Comparison of ENCODE assay signal across 12 cellular contexts in the genomic region with DNA sequence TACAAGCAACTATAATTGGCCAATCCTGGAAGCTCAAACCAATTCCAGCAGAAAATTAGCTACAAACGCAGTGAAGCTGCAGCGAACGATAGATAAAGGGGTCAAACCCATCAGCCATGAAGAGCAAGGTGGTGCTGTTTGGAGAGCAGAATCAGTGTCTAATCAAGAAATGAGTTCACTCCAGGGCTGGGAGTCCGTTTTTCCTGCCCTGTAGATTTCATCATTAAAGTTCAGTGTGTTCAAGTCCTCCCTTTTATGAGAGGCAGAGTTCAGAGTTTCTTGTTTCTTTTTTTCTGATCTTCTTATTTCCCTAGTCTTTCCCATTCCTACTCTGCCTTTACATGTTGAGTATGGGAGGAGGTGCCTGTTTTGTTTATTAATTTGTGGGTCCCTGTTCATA. TPM values are rescaled to one million over a fixed set of nuclear protein-coding genes. Genes with fewer than 3 reads are reported as not detected.
"Had no signal": no experiment of that assay in that cellular context is flagged by ENCODE, and none has a peak within 500 bp of the region (broad histone marks: within the 10 kb centered on the region; RNA-seq: fewer than 3 reads in every experiment).

No MANE protein-coding gene starts in this region.

- H3K4me2 ChIP-seq: GM23338 had no signal

- H3K9ac ChIP-seq: GM23248 had no signal

- H3K4me3 ChIP-seq: GM23248, GM23338, HAP-1 had no signal

- H2AFZ ChIP-seq: GM23248, GM23338 had no signal

- DNase-seq: GM23248, GOT3, H7, H9, HCEC 1CT, HFFc6 had no signal

- FAIRE-seq: H1, H54 had no signal

- ATAC-seq: GM23338, HCT116 had no signal

- H3K36me3 ChIP-seq: HAP-1 had no signal

- H3K27ac ChIP-seq: GM23248 had no signal

- H3K9me3 ChIP-seq: HAP-1 had no signal

- H3K4me1 ChIP-seq: HAP-1 had no signal

RNA-seq across cellular contexts. Expression of a gene that starts 30.4 kb away (rescaled TPM):
- total RNA-seq: GM23248, GM23338, H1, H4, H7, H9, HFFc6 had no signal
- polyA plus RNA-seq: GM23248, GM23338, H1 had no signal

RNA-seq across cellular contexts. Expression of a gene that starts 46.9 kb away (rescaled TPM):
- total RNA-seq: GM23248, GM23338, H1, H4, H7, H9, HFFc6 had no signal
- polyA plus RNA-seq: GM23248, GM23338, H1 had no signal
